Comparison of ENCODE assay signal across 9 cellular contexts in genomic region chr3:169430687-169431404, GRCh38.
DNase-seq lines count a peak whose midpoint lies in the region; ATAC-seq, FAIRE-seq and TF ChIP-seq lines count a peak whose summit lies in the region.
"Had no signal": no experiment of that assay in that cellular context is flagged by ENCODE, and none has a peak within 500 bp of the region (broad histone marks: within the 10 kb centered on the region; RNA-seq: fewer than 3 reads in every experiment).

No MANE protein-coding gene starts in this region.

- TF ChIP-seq CTCF in mammary epithelial cell (conservative IDR thresholded peaks at IDR 0.05 in 1 of 2, IDR thresholded peaks at IDR 0.05 in 1 of 2; ENCODE audit: extremely low read depth in 1 of 2, insufficient read depth in 1 of 2, low read depth in 1 of 2, low read length in 2 of 2) (no peak), pancreas (IDR thresholded peaks at IDR 0.05) (no peak)

- H4K20me1 ChIP-seq in mammary epithelial cell (ENCODE audit: insufficient read depth, low read length) = no peaks in the 10 kb centered on the region

- dilution Hi-C loops in mammary epithelial cell (cut with HindIII; ENCODE audit: low sequenced_read_pairs) = no loop called here

- H3K36me3 ChIP-seq in mammary epithelial cell (ENCODE audit: insufficient read depth, low read length) = no peaks in the 10 kb centered on the region
- no peaks in the 10 kb centered on the region for H3K36me3 ChIP-seq in pancreas

- H3K4me3 ChIP-seq in mammary epithelial cell (replicated peaks in 1 of 3; ENCODE audit: insufficient read depth in 1 of 3, low read depth in 2 of 3, low read length in 3 of 3) (no peak overlapping the region), pancreas (no peak overlapping the region)

- peak; percentile 70 for ATAC-seq in GM19452 (IDR thresholded peaks at IDR 0.05; ENCODE audit: unreplicated experiment)
- peak; percentile 47 to 60 (median 54) for ATAC-seq in pancreas
- ATAC-seq in HG02840 (IDR thresholded peaks at IDR 0.05; ENCODE audit: low FRiP score, unreplicated experiment) = no peak

- H3K9ac ChIP-seq in mammary epithelial cell (ENCODE audit: insufficient read depth, low read length) = no peak overlapping the region

- in situ Hi-C loops in mammary epithelial cell (cut with MboI; ENCODE audit: low sequenced_read_pairs in 2 of 2) = no loop called here

- intact Hi-C loops in mammary epithelial cell (cut with micrococcal nuclease) = no loop called here
- intact Hi-C loops in pancreas (cut with DNase I) = loop anchor here in 1 of 3 donors (5.0 kb wide), 1 partner anchor 236 kb away; no protein-coding TSS in a partner anchor

- WGBS in mammary epithelial cell (ENCODE audit: low coverage, missing lambda C conversion rate) = 53% methylated on average over 3 of the region's 3 CpGs
- 24 to 35% methylated on average over 3 of the region's 3 CpGs for WGBS in pancreas, 2 donors

- H3K4me1 ChIP-seq in mammary epithelial cell (ENCODE audit: insufficient read depth, low read length) (peaks cover 15% of the 10 kb centered on the region), pancreas (peaks cover 23 to 47% (median 33%) of the 10 kb centered on the region in 3 donors)

- H3K79me2 ChIP-seq in mammary epithelial cell (ENCODE audit: insufficient read depth, low read length) = no peaks in the 10 kb centered on the region

- BruUV-seq in mammary epithelial cell (replicated peaks; lab: Mats Ljungman, UMichigan) = no TSS peak

- H2AFZ ChIP-seq in mammary epithelial cell (ENCODE audit: low read depth, low read length) = peak overlapping the region; percentile 69

- H3K9me3 ChIP-seq in mammary epithelial cell (replicated peaks; ENCODE audit: insufficient read depth, low read length) (no peaks in the 10 kb centered on the region), pancreas (no peaks in the 10 kb centered on the region)

- no peaks in the 10 kb centered on the region for H3K27me3 ChIP-seq in mammary epithelial cell (ENCODE audit: insufficient read depth, low read length)
- H3K27me3 ChIP-seq in pancreas = no peaks in the 10 kb centered on the region

- H3K27ac ChIP-seq in mammary epithelial cell (ENCODE audit: insufficient read depth, low read depth, low read length) (no peak overlapping the region), pancreas (peak overlapping the region in 3 of 4 donors; percentile 44 to 84 (median 72))

- H3K4me2 ChIP-seq in mammary epithelial cell (ENCODE audit: insufficient read depth, low read depth, low read length) = peak overlapping the region; percentile 41

- no peak for FAIRE-seq in pancreas (lab: Jason Lieb, UNC)

- peak; percentile 89 for DNase-seq in HT1080 (ENCODE audit: low read depth)
- peak; percentile 80 for DNase-seq in mammary epithelial cell
- peak in 3 of 6 donors; percentile 33 to 44 (median 41) for DNase-seq in pancreas
- DNase-seq in NOMO-1 treated with dmso at 0.1 percent for 144 hours (lab: John Stamatoyannopoulos, UW; ENCODE audit: unreplicated experiment) = no peak
- no peak for DNase-seq in DMS79 (lab: John Stamatoyannopoulos, UW)
- no peak for DNase-seq in NCI-H510A treated with DMSO at 0.1 percent for 48 hours (lab: John Stamatoyannopoulos, UW)
- DNase-seq: stimulated activated CD4-positive, alpha-beta T cell treated with anti-CD3 and anti-CD28 coated beads, Interleukin-4, amount 100 ng/mL, for 4 hours had no signal

- CTCF ChIA-PET in mammary epithelial cell (lab: Charles Lee; ENCODE audit: low non-redundant PET) = no interaction called here

Comparison
In these comparisons a context has a peak if more than half of its experiments do, and no peak if none do; other contexts are left out.
1. DNase-seq: peak in HT1080 (single experiment) and mammary epithelial cell (single experiment); none in NOMO-1 treated with dmso at 0.1 percent for 144 hours (single experiment), DMS79 (single experiment) and NCI-H510A treated with DMSO at 0.1 percent for 48 hours (single experiment).